ENCODE assay signal across 35 cellular contexts in the genomic region with DNA sequence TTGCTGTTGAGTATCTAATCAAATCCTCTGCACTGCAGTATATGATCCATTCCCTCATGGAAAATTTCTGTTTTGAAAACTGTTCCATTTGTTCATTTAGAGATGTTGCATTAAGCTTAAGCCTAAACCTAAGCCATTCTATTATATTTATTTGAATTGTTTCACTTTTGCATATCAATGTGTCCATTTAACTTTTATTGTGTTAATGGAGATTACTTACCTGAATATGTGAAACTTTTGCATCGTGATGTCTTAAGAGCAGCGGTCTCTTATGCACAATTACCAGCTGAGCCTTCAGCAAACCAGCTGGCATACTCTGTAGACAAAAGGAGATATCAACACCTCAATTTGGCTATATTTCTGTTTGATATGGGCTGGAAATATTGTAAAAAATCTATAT.
"Had no signal": no experiment of that assay in that cellular context is flagged by ENCODE, and none has a peak within 500 bp of the region (broad histone marks: within the 10 kb centered on the region; RNA-seq: fewer than 3 reads in every experiment).

No MANE protein-coding gene starts in this region.

- H3K4me3 ChIP-seq: MG63 had no signal

- H3K36me3 ChIP-seq: MG63 had no signal

- DNase-seq: Karpas-422, Kasumi-1, MG63, MV-4-11, NCI-H1048, NCI-H1092, NCI-H1092 treated with DMSO at 0.1 percent for 48 hours, NCI-H1105, NCI-H1105 treated with DMSO at 0.1 percent for 48 hours, NCI-H1417, NCI-H1417 treated with DMSO at 0.1 percent for 48 hours, NCI-H1436, NCI-H1436 treated with DMSO at 0.1 percent for 48 hours, NCI-H146, NCI-H1694, NCI-H1694 treated with DMSO at 0.1 percent for 48 hours, NCI-H187, NCI-H187 treated with DMSO at 0.1 percent for 48 hours, NCI-H1930, NCI-H2029, NCI-H2029 treated with DMSO at 0.1 percent for 48 hours, NCI-H2081, NCI-H2081 treated with DMSO at 0.1 percent for 48 hours, NCI-H2107, NCI-H2171, NCI-H2171 treated with DMSO at 0.1 percent for 48 hours, NCI-H2227 treated with DMSO at 0.1 percent for 48 hours, NCI-H226, NCI-H345, NCI-H446, NCI-H446 treated with DMSO at 0.1 percent for 48 hours, NCI-H510A, NCI-H510A treated with DMSO at 0.1 percent for 48 hours, NCI-H524, NCI-H524 treated with DMSO at 0.1 percent for 48 hours had no signal

- H3K9me3 ChIP-seq: MG63 had no signal

- H3K27me3 ChIP-seq: MG63 had no signal
